ENCODE assay signal across 12 cellular contexts in genomic region chr5:138935466-138935865, GRCh38.
"Had no signal": no experiment of that assay in that cellular context is flagged by ENCODE, and none has a peak within 500 bp of the region (broad histone marks: within the 10 kb centered on the region; RNA-seq: fewer than 3 reads in every experiment).

No MANE protein-coding gene starts in this region.

- H3K27me3 Mint-ChIP-seq: activated naive CD8-positive, alpha-beta T cell; naive thymus-derived CD8-positive, alpha-beta T cell had no signal

- H3K27ac ChIP-seq: VCaP had no signal

- H3K27me3 ChIP-seq: heart left ventricle had no signal

- DNase-seq: activated CD4-positive, alpha-beta T cell treated with anti-CD3 and anti-CD28 coated beads, Interleukin-2, amount 50 U/mL, for 1 hour; activated CD4-positive, CD25-positive, alpha-beta regulatory T cell treated with anti-CD3 and anti-CD28 coated beads, Interleukin-2, amount 50 U/mL, for 72 hours; activated gamma-delta T cell; activated T-cell treated with anti-CD3 and anti-CD28 coated beads, Interleukin-2, amount 50 U/mL, for 72 hours; heart left ventricle; mesendoderm; naive thymus-derived CD8-positive, alpha-beta T cell; nucleus accumbens; SW 1271; T-helper 2 cell had no signal

- H3K4me3 ChIP-seq: heart left ventricle had no signal

- H3K9me3 Mint-ChIP-seq: activated T-cell treated with anti-CD3 and anti-CD28 coated beads, Interleukin-2, amount 50 U/mL, for 72 hours; naive thymus-derived CD8-positive, alpha-beta T cell had no signal

- H3K9me3 ChIP-seq: heart left ventricle had no signal

- H3K36me3 Mint-ChIP-seq: activated naive CD8-positive, alpha-beta T cell had no signal

- H3K27ac Mint-ChIP-seq: activated naive CD8-positive, alpha-beta T cell; activated T-cell treated with anti-CD3 and anti-CD28 coated beads, Interleukin-2, amount 50 U/mL, for 72 hours; naive thymus-derived CD8-positive, alpha-beta T cell had no signal

- ATAC-seq: activated T-cell treated with anti-CD3 and anti-CD28 coated beads, Interleukin-2, amount 50 U/mL, for 72 hours; naive thymus-derived CD8-positive, alpha-beta T cell had no signal

- H3K4me3 Mint-ChIP-seq: activated naive CD8-positive, alpha-beta T cell; activated T-cell treated with anti-CD3 and anti-CD28 coated beads, Interleukin-2, amount 50 U/mL, for 72 hours; naive thymus-derived CD8-positive, alpha-beta T cell had no signal
